Comparison of ENCODE assay signal across 8 cellular contexts in genomic region chr14:75022655-75023054, GRCh38. TPM values are rescaled to one million over a fixed set of nuclear protein-coding genes. Genes with fewer than 3 reads are reported as not detected.
A peak's percentile ranks its signal among the peaks of the same experiment; 100 is the strongest.
DNase-seq lines count a peak whose midpoint lies in the region; ATAC-seq and TF ChIP-seq lines count a peak whose summit lies in the region.

No MANE protein-coding gene starts in this region.

- no peak overlapping the region for H2AFZ ChIP-seq in OCI-LY7 (ENCODE audit: low read length)
- no peak overlapping the region for H2AFZ ChIP-seq in fibroblast of lung (ENCODE audit: low read length)

- DNase-seq in activated CD8-positive, alpha-beta memory T cell treated with anti-CD3 and anti-CD28 coated beads, Interleukin-2, amount 10 ng/mL, durations not matched to agents 7 days and 5 days, result no peak
- no peak for DNase-seq in activated CD8-positive, alpha-beta memory T cell treated with anti-CD3 and anti-CD28 coated beads, Interleukin-2, amount 50 U/mL, for 48 hours
- DNase-seq in OCI-LY7 (ENCODE audit: low spot score) (peak; percentile 44), fibroblast of lung (ENCODE audit: low read depth in 2 of 2) (no peak), GM10266 (ENCODE audit: extremely low spot score) (no peak)
- no peak for DNase-seq in naive thymus-derived CD4-positive, alpha-beta T cell
- DNase-seq in CD8-positive, alpha-beta T cell, result no peak

- no peaks in the 10 kb centered on the region for H4K20me1 ChIP-seq in OCI-LY7 (ENCODE audit: insufficient read depth, low read length)
- no peaks in the 10 kb centered on the region for H4K20me1 ChIP-seq in fibroblast of lung (ENCODE audit: control insufficient read depth, extremely low read depth, insufficient read depth, low read length)

- CTCF ChIA-PET in activated CD8-positive, alpha-beta memory T cell treated with anti-CD3 and anti-CD28 coated beads, Interleukin-2, amount 10 ng/mL, durations not matched to agents 7 days and 5 days (lab: Charles Lee), result interaction anchor here (0.8 to 3.3 kb wide), 11 partner anchors 11 to 162 kb away, joined by 3 to 15 read pairs (median 3); no protein-coding TSS in a partner anchor
- CTCF ChIA-PET in OCI-LY7 (lab: Charles Lee; ENCODE audit: unreplicated experiment), result interaction anchor here (0.8 kb wide), 1 partner anchor 20 kb away, joined by 3 read pairs; the partner anchor contains the start of gene EIF2B2
- CTCF ChIA-PET in naive thymus-derived CD4-positive, alpha-beta T cell (lab: Charles Lee), result interaction anchor here (0.7 to 0.8 kb wide), 2 partner anchors 22 to 58 kb away, joined by 3 read pairs; no protein-coding TSS in a partner anchor
- CTCF ChIA-PET in CD8-positive, alpha-beta T cell (lab: Charles Lee), result interaction anchor here (1.5 kb wide), 1 partner anchor 77 kb away, joined by 4 read pairs; no protein-coding TSS in a partner anchor

- intact Hi-C loops in OCI-LY7 (cut with micrococcal nuclease; ENCODE audit: unreplicated experiment), result loop anchor here (5.0 kb wide), 1 partner anchor 75 kb away; no protein-coding TSS in a partner anchor
- intact Hi-C loops in naive thymus-derived CD4-positive, alpha-beta T cell (cut with micrococcal nuclease), result no loop called here
- intact Hi-C loops in CD8-positive, alpha-beta T cell (cut with DNase I, micrococcal nuclease), result loop anchor here (5.0 kb wide), 1 partner anchor 75 kb away; no protein-coding TSS in a partner anchor

- TF ChIP-seq CTCF in OCI-LY7 (conservative IDR thresholded peaks at IDR 0.05; ENCODE audit: low read length), result peak; percentile 79
- peak; percentile 17 to 56 for TF ChIP-seq CTCF in fibroblast of lung (conservative IDR thresholded peaks at IDR 0.05 in 1 of 2, IDR thresholded peaks at IDR 0.05 in 1 of 2; ENCODE audit: low read depth in 1 of 2, low read length in 2 of 2)
- TF ChIP-seq CTCF in GM10266 (IDR thresholded peaks at IDR 0.05; ENCODE audit: control insufficient read depth, insufficient read depth, low read depth, missing control alignments), result no peak
- TF ChIP-seq CTCF in CD8-positive, alpha-beta T cell (IDR thresholded peaks at IDR 0.05), result no peak

- H3K27me3 ChIP-seq in fibroblast of lung (ENCODE audit: control insufficient read depth, insufficient read depth, low read length) (no peaks in the 10 kb centered on the region), skeletal muscle tissue (ENCODE audit: control insufficient read depth in 3 of 3, insufficient read depth in 3 of 3, low read length in 3 of 3) (no peaks in the 10 kb centered on the region)
- H3K27me3 ChIP-seq in naive thymus-derived CD4-positive, alpha-beta T cell (ENCODE audit: control insufficient read depth in 2 of 2, insufficient read depth in 2 of 2, low read length in 2 of 2), result no peaks in the 10 kb centered on the region
- H3K27me3 ChIP-seq in CD8-positive, alpha-beta T cell (ENCODE audit: insufficient read depth, low read length), result no peaks in the 10 kb centered on the region

- no peaks in the 10 kb centered on the region for H3K79me2 ChIP-seq in OCI-LY7 (ENCODE audit: insufficient read depth, low read depth, low read length)
- H3K79me2 ChIP-seq in fibroblast of lung (ENCODE audit: control insufficient read depth, insufficient read depth, low read length), result no peaks in the 10 kb centered on the region

- H3K4me3 ChIP-seq in OCI-LY7 (ENCODE audit: low read depth, low read length, poor library complexity, severe bottlenecking) (no peak overlapping the region), fibroblast of lung (replicated peaks in 1 of 4; ENCODE audit: control extremely low read depth in 1 of 4, insufficient read depth in 1 of 4, low read depth in 3 of 4, low read length in 4 of 4) (no peak overlapping the region), skeletal muscle tissue (ENCODE audit: low read length in 3 of 3) (no peak overlapping the region)
- H3K4me3 ChIP-seq in naive thymus-derived CD4-positive, alpha-beta T cell (ENCODE audit: low read length), result no peak overlapping the region
- H3K4me3 ChIP-seq in CD8-positive, alpha-beta T cell (ENCODE audit: low read depth, low read length), result no peak overlapping the region

- BruUV-seq in OCI-LY7 (replicated peaks; lab: Mats Ljungman, UMichigan), result no TSS peak

- no peaks in the 10 kb centered on the region for H3K27me3 Mint-ChIP-seq in activated CD8-positive, alpha-beta memory T cell treated with anti-CD3 and anti-CD28 coated beads, Interleukin-2, amount 10 ng/mL, durations not matched to agents 7 days and 5 days
- H3K27me3 Mint-ChIP-seq in naive thymus-derived CD4-positive, alpha-beta T cell, result no peaks in the 10 kb centered on the region
- H3K27me3 Mint-ChIP-seq in CD8-positive, alpha-beta T cell (ENCODE audit: low read depth), result no peaks in the 10 kb centered on the region

- H3K9me2 ChIP-seq in OCI-LY7 (ENCODE audit: insufficient read depth, low read length), result no peaks in the 10 kb centered on the region

- no peaks in the 10 kb centered on the region for H3K4me1 ChIP-seq in OCI-LY7 (ENCODE audit: insufficient read depth, low read length, poor library complexity, severe bottlenecking)
- no peaks in the 10 kb centered on the region for H3K4me1 ChIP-seq in fibroblast of lung (ENCODE audit: control insufficient read depth, extremely low read depth, insufficient read depth, low read length)
- peaks cover 0 to 5% (median 3%) of the 10 kb centered on the region in 3 donors for H3K4me1 ChIP-seq in skeletal muscle tissue (ENCODE audit: control insufficient read depth in 3 of 3, insufficient read depth in 3 of 3, low read length in 3 of 3)
- no peaks in the 10 kb centered on the region for H3K4me1 ChIP-seq in naive thymus-derived CD4-positive, alpha-beta T cell (ENCODE audit: control insufficient read depth in 2 of 2, insufficient read depth in 2 of 2, low read length in 2 of 2)
- no peaks in the 10 kb centered on the region for H3K4me1 ChIP-seq in CD8-positive, alpha-beta T cell (ENCODE audit: insufficient read depth, low read length)

- H3K4me2 ChIP-seq in OCI-LY7 (ENCODE audit: low read length) (no peak overlapping the region), fibroblast of lung (ENCODE audit: extremely low read depth, insufficient read depth, low read length) (no peak overlapping the region)

- no peaks in the 10 kb centered on the region for H3K9me3 Mint-ChIP-seq in activated CD8-positive, alpha-beta memory T cell treated with anti-CD3 and anti-CD28 coated beads, Interleukin-2, amount 10 ng/mL, durations not matched to agents 7 days and 5 days (ENCODE audit: low read depth)
- no peaks in the 10 kb centered on the region for H3K9me3 Mint-ChIP-seq in naive thymus-derived CD4-positive, alpha-beta T cell
- no peaks in the 10 kb centered on the region for H3K9me3 Mint-ChIP-seq in CD8-positive, alpha-beta T cell

- no peak overlapping the region for H3K9ac ChIP-seq in fibroblast of lung (ENCODE audit: insufficient read depth, low read length)
- no peak overlapping the region for H3K9ac ChIP-seq in skeletal muscle tissue (ENCODE audit: low read depth in 1 of 3, low read length in 3 of 3)

- H3K36me3 ChIP-seq in OCI-LY7 (ENCODE audit: insufficient read depth, low read length), result no peaks in the 10 kb centered on the region
- peaks cover 9% of the 10 kb centered on the region for H3K36me3 ChIP-seq in fibroblast of lung (ENCODE audit: control insufficient read depth, insufficient read depth, low read length)
- peaks cover 23 to 36% (median 32%) of the 10 kb centered on the region in 3 donors for H3K36me3 ChIP-seq in skeletal muscle tissue (ENCODE audit: control insufficient read depth in 3 of 3, insufficient read depth in 3 of 3, low read length in 3 of 3)
- H3K36me3 ChIP-seq in naive thymus-derived CD4-positive, alpha-beta T cell (ENCODE audit: control insufficient read depth in 2 of 3, insufficient read depth in 3 of 3, low read length in 3 of 3), result peaks cover 0 to 39% (median 0%) of the 10 kb centered on the region in 3 experiments
- peaks cover 13% of the 10 kb centered on the region for H3K36me3 ChIP-seq in CD8-positive, alpha-beta T cell (ENCODE audit: insufficient read depth, low read length)

- peaks cover 24% of the 10 kb centered on the region for H3K36me3 Mint-ChIP-seq in activated CD8-positive, alpha-beta memory T cell treated with anti-CD3 and anti-CD28 coated beads, Interleukin-2, amount 10 ng/mL, durations not matched to agents 7 days and 5 days
- H3K36me3 Mint-ChIP-seq in naive thymus-derived CD4-positive, alpha-beta T cell, result peaks cover 5 to 35% (median 19%) of the 10 kb centered on the region in 5 donors
- peaks cover 50% of the 10 kb centered on the region for H3K36me3 Mint-ChIP-seq in CD8-positive, alpha-beta T cell

- H3K4me1 Mint-ChIP-seq in activated CD8-positive, alpha-beta memory T cell treated with anti-CD3 and anti-CD28 coated beads, Interleukin-2, amount 10 ng/mL, durations not matched to agents 7 days and 5 days, result no peaks in the 10 kb centered on the region
- H3K4me1 Mint-ChIP-seq in naive thymus-derived CD4-positive, alpha-beta T cell, result peaks cover 0 to 1% (median 0%) of the 10 kb centered on the region in 7 donors
- H3K4me1 Mint-ChIP-seq in CD8-positive, alpha-beta T cell (ENCODE audit: low read depth), result no peaks in the 10 kb centered on the region

- no peaks in the 10 kb centered on the region for H3K9me3 ChIP-seq in OCI-LY7 (ENCODE audit: low read length)
- H3K9me3 ChIP-seq in fibroblast of lung (ENCODE audit: control insufficient read depth, insufficient read depth, low read depth, low read length), result no peaks in the 10 kb centered on the region
- H3K9me3 ChIP-seq in skeletal muscle tissue (ENCODE audit: control insufficient read depth in 3 of 3, low read length in 3 of 3), result no peaks in the 10 kb centered on the region
- no peaks in the 10 kb centered on the region for H3K9me3 ChIP-seq in naive thymus-derived CD4-positive, alpha-beta T cell (ENCODE audit: control insufficient read depth in 2 of 3, low read length in 3 of 3)
- no peaks in the 10 kb centered on the region for H3K9me3 ChIP-seq in CD8-positive, alpha-beta T cell (ENCODE audit: low read length)

- H3K4me3 Mint-ChIP-seq in activated CD8-positive, alpha-beta memory T cell treated with anti-CD3 and anti-CD28 coated beads, Interleukin-2, amount 10 ng/mL, durations not matched to agents 7 days and 5 days, result no peak overlapping the region
- no peak overlapping the region for H3K4me3 Mint-ChIP-seq in naive thymus-derived CD4-positive, alpha-beta T cell
- H3K4me3 Mint-ChIP-seq in CD8-positive, alpha-beta T cell, result no peak overlapping the region

- POLR2A ChIA-PET in OCI-LY7 (lab: Charles Lee), result interaction anchor here (1.0 kb wide), 2 partner anchors 19 to 42 kb away, joined by 3 read pairs; partner anchors contain the start of gene ACYP1
- POLR2A ChIA-PET in naive thymus-derived CD4-positive, alpha-beta T cell (lab: Charles Lee), result interaction anchor here (0.9 kb wide), 1 partner anchor 8 kb away, joined by 3 read pairs; no protein-coding TSS in a partner anchor
- POLR2A ChIA-PET in CD8-positive, alpha-beta T cell (lab: Charles Lee), result no interaction called here

- H3K27ac Mint-ChIP-seq in activated CD8-positive, alpha-beta memory T cell treated with anti-CD3 and anti-CD28 coated beads, Interleukin-2, amount 10 ng/mL, durations not matched to agents 7 days and 5 days, result no peak overlapping the region
- H3K27ac Mint-ChIP-seq in naive thymus-derived CD4-positive, alpha-beta T cell, result peak overlapping the region in 1 of 9 donors; percentile 5
- no peak overlapping the region for H3K27ac Mint-ChIP-seq in CD8-positive, alpha-beta T cell

- ATAC-seq in activated CD8-positive, alpha-beta memory T cell treated with anti-CD3 and anti-CD28 coated beads, Interleukin-2, amount 10 ng/mL, durations not matched to agents 7 days and 5 days, result peak; percentile 45
- ATAC-seq in naive thymus-derived CD4-positive, alpha-beta T cell, result no peak
- ATAC-seq in CD8-positive, alpha-beta T cell, result no peak

- H3K27ac ChIP-seq in OCI-LY7 (ENCODE audit: low read depth, low read length, poor library complexity, severe bottlenecking) (no peak overlapping the region), fibroblast of lung (ENCODE audit: insufficient read depth, low read length) (no peak overlapping the region), skeletal muscle tissue (ENCODE audit: low read depth, low read length) (peak overlapping the region; percentile 3)
- no peak overlapping the region for H3K27ac ChIP-seq in naive thymus-derived CD4-positive, alpha-beta T cell (ENCODE audit: low read depth, low read length)
- no peak overlapping the region for H3K27ac ChIP-seq in CD8-positive, alpha-beta T cell (ENCODE audit: low read depth, low read length)

RNA-seq across cellular contexts. Expression of gene EIF2B2, which starts 19.9 kb away (rescaled TPM):
- 10 to 100 TPM; 47.9 to 54.0 TPM for total RNA-seq in activated CD8-positive, alpha-beta memory T cell treated with anti-CD3 and anti-CD28 coated beads, Interleukin-2, amount 10 ng/mL, durations not matched to agents 7 days and 5 days
- 33.5 and 42.0 TPM in 2 replicates for total RNA-seq in OCI-LY7 (2014; rRNA removed; shearing (Covaris generic))
- total RNA-seq in OCI-LY7 (2022) (49.8 and 53.8 TPM in 2 replicates), fibroblast of lung (30.2 and 34.2 TPM in 2 replicates), skeletal muscle tissue (18.8 TPM)
- polyA plus RNA-seq in fibroblast of lung, result 83.6 and 120 TPM in 2 replicates
- polyA plus RNA-seq in fibroblast of lung (2012), result 51.4 and 73.0 TPM in 2 replicates
- polyA minus RNA-seq in fibroblast of lung (ENCODE audit: low replicate concordance), result 40.7 and 49.0 TPM in 2 replicates
- 10 to 100 TPM; 23.8 to 40.7 (median 26.1) TPM for total RNA-seq in naive thymus-derived CD4-positive, alpha-beta T cell
- 10 to 100 TPM; 18.2 to 19.8 TPM for polyA plus RNA-seq in naive thymus-derived CD4-positive, alpha-beta T cell
- total RNA-seq in CD8-positive, alpha-beta T cell, result 10 to 100 TPM; 19.8 to 20.6 TPM

RNA-seq across cellular contexts. Expression of gene MLH3, which starts 28.6 kb away (rescaled TPM):
- 10 to 100 TPM; 15.1 to 16.2 TPM for total RNA-seq in activated CD8-positive, alpha-beta memory T cell treated with anti-CD3 and anti-CD28 coated beads, Interleukin-2, amount 10 ng/mL, durations not matched to agents 7 days and 5 days
- total RNA-seq in OCI-LY7 (2014; rRNA removed; shearing (Covaris generic)), result 5.1 and 6.6 TPM in 2 replicates
- total RNA-seq in OCI-LY7 (2022) (6.1 and 6.7 TPM in 2 replicates), fibroblast of lung (37.5 and 53.8 TPM in 2 replicates), skeletal muscle tissue (48.0 TPM)
- 9.5 and 12.2 TPM in 2 replicates for polyA plus RNA-seq in fibroblast of lung
- polyA plus RNA-seq in fibroblast of lung (2012), result 9.1 and 9.9 TPM in 2 replicates
- polyA minus RNA-seq in fibroblast of lung (ENCODE audit: low replicate concordance), result 10.6 and 16.1 TPM in 2 replicates
- total RNA-seq in naive thymus-derived CD4-positive, alpha-beta T cell, result 10 to 100 TPM; 19.9 to 26.7 (median 20.5) TPM
- polyA plus RNA-seq in naive thymus-derived CD4-positive, alpha-beta T cell, result 10 to 100 TPM; 11.4 to 15.6 TPM
- total RNA-seq in CD8-positive, alpha-beta T cell, result 10 to 100 TPM in 1 of 2 experiments, 1 to 10 TPM in 1; 8.5 to 12.2 TPM

RNA-seq across cellular contexts. Expression of gene ACYP1, which starts 41.2 kb away (rescaled TPM):
- 10 to 100 TPM; 45.2 to 59.5 TPM for total RNA-seq in activated CD8-positive, alpha-beta memory T cell treated with anti-CD3 and anti-CD28 coated beads, Interleukin-2, amount 10 ng/mL, durations not matched to agents 7 days and 5 days
- total RNA-seq in OCI-LY7 (2014; rRNA removed; shearing (Covaris generic)), result 97.5 and 121 TPM in 2 replicates
- total RNA-seq in OCI-LY7 (2022), result 65.0 and 80.9 TPM in 2 replicates
- 7.4 and 14.5 TPM in 2 replicates for total RNA-seq in fibroblast of lung
- 13.7 and 18.7 TPM in 2 replicates for polyA plus RNA-seq in fibroblast of lung
- polyA plus RNA-seq in fibroblast of lung (2012), result 12.8 and 16.3 TPM in 2 replicates
- not detected in 2 replicates for polyA minus RNA-seq in fibroblast of lung (ENCODE audit: low replicate concordance)
- 8.4 TPM for total RNA-seq in skeletal muscle tissue
- 10 to 100 TPM; 11.8 to 39.5 (median 31.2) TPM for total RNA-seq in naive thymus-derived CD4-positive, alpha-beta T cell
- polyA plus RNA-seq in naive thymus-derived CD4-positive, alpha-beta T cell, result 10 to 100 TPM; 17.5 to 17.9 TPM
- total RNA-seq in CD8-positive, alpha-beta T cell, result 1 to 10 TPM; 4.3 to 5.3 TPM

RNA-seq across cellular contexts. Expression of gene ZC2HC1C, which starts 46.8 kb away (rescaled TPM):
- total RNA-seq in activated CD8-positive, alpha-beta memory T cell treated with anti-CD3 and anti-CD28 coated beads, Interleukin-2, amount 10 ng/mL, durations not matched to agents 7 days and 5 days, result 1 to 10 TPM; 2.8 to 2.9 TPM
- 3.2 and 3.4 TPM in 2 replicates for total RNA-seq in OCI-LY7 (2014; rRNA removed; shearing (Covaris generic))
- total RNA-seq in OCI-LY7 (2022) (1.2 and 3.7 TPM in 2 replicates), fibroblast of lung (1.5 and 1.8 TPM in 2 replicates), skeletal muscle tissue (under 0.01 TPM)
- polyA plus RNA-seq in fibroblast of lung, result 0.88 and 0.90 TPM in 2 replicates
- polyA plus RNA-seq in fibroblast of lung (2012), result 0.90 and 1.2 TPM in 2 replicates
- polyA minus RNA-seq in fibroblast of lung (ENCODE audit: low replicate concordance), result 0.16 and 2.3 TPM in 2 replicates
- total RNA-seq in naive thymus-derived CD4-positive, alpha-beta T cell, result 1 to 10 TPM in 1 of 5 experiments, not detected in 4; 1.7 TPM
- polyA plus RNA-seq in naive thymus-derived CD4-positive, alpha-beta T cell, result under 1 TPM; 0.30 to 0.41 TPM
- not detected for total RNA-seq in CD8-positive, alpha-beta T cell

Comparison
In these comparisons a context has a peak if more than half of its experiments do, and no peak if none do; other contexts are left out.
1. CTCF ChIP-seq: peak in OCI-LY7 (single experiment) and fibroblast of lung (2 of 2); none in GM10266 (single experiment) and CD8-positive, alpha-beta T cell (single experiment).
2. intact Hi-C loops: an anchor here in OCI-LY7 (5.0 kb wide) and CD8-positive, alpha-beta T cell (5.0 kb wide); none called in naive thymus-derived CD4-positive, alpha-beta T cell.